ENCODE assay signal across 12 cellular contexts in the genomic region with DNA sequence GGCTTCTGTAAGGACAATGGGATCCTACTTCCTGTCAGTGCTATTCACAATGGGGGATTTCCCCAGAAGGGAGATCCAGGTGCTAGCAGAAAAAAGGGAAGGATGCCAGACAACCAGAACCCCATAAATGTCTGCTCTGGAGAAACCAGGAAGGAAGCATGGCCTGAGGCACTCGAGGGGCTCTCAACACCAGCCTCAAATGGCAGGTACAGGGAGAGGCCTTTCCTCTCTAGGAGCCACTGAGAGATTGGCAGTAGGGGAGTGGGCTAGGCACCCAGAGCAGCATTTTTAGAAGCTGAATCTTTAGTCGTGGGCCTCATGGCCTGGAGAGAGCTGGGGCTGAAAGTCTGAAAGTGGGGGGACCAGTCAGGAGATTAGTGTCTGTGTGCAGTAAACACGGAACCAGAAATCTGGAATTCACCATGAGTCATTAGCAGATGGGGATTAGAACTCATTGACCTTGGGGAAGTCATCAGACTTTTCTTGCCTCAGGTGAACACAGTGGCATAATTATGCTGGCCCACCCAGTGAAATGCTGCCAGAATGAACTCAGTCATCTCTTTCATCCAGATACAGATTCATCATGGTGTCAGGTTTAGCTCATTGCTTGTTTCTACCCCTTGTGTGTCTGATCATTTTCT. TPM values are rescaled to one million over a fixed set of nuclear protein-coding genes. Genes with fewer than 3 reads are reported as not detected.
DNase-seq lines count a peak whose midpoint lies in the region; ATAC-seq, FAIRE-seq and TF ChIP-seq lines count a peak whose summit lies in the region.
"Had no signal": no experiment of that assay in that cellular context is flagged by ENCODE, and none has a peak within 500 bp of the region (broad histone marks: within the 10 kb centered on the region; RNA-seq: fewer than 3 reads in every experiment).

No MANE protein-coding gene starts in this region.

- peak overlapping the region; percentile 21 for H3K9ac ChIP-seq in HepG2 (ENCODE audit: insufficient read depth, low read depth, low read length)
- H3K9ac ChIP-seq: KMS-11 had no signal

- 43% methylated on average over 3 of the region's 3 CpGs for WGBS in HepG2 (ENCODE audit: low lambda C conversion rate)

- CTCF ChIA-PET in HepG2 (lab: Yijun Ruan, JAX; ENCODE audit: low intra/inter-chr PET ratio, low total read pairs) (no interaction called here), HEK293T (lab: Yijun Ruan, JAX) (no interaction called here)

- no peak for FAIRE-seq in HepG2 (lab: Jason Lieb, UNC)

- TF ChIP-seq EP300 in HepG2 (IDR thresholded peaks at IDR 0.05; ENCODE audit: low read depth in 2 of 2, low read length in 2 of 2), result no peak
- TF ChIP-seq EP300 in HepG2 (CRISPR knock-in tag; IDR thresholded peaks at IDR 0.05; ENCODE audit: borderline replicate concordance), result no peak

- TF ChIP-seq POLR2A in HepG2 (IDR thresholded peaks at IDR 0.05; ENCODE audit: insufficient read depth in 1 of 2, low read depth in 2 of 2, low read length in 2 of 2), result no peak

- in situ Hi-C loops in HepG2 (cut with HindIII; ENCODE audit: extremely low pct_ligation_motif_present, low pct_unique_long_range_greater_than_20kb), result no loop called here

- POLR2A ChIA-PET in HepG2 (lab: Yijun Ruan, JAX) (interaction anchor here (0.6 to 1.9 kb wide), 8 partner anchors 9 to 159 kb away, joined by 3 to 20 read pairs (median 6); a partner anchor contains a TSS), HEK293T (lab: Yijun Ruan, JAX) (no interaction called here)

- intact Hi-C loops in HepG2 (cut with micrococcal nuclease; ENCODE audit: unreplicated experiment), result no loop called here

- peaks cover 0 to 1% of the 10 kb centered on the region in 2 experiments; a peak in 2 of 5 replicates for H3K36me3 ChIP-seq in HepG2 (replicated peaks in 1 of 2; ENCODE audit: control insufficient read depth in 1 of 2, insufficient read depth in 2 of 2, low read length in 2 of 2)

- peaks cover 60% of the 10 kb centered on the region for H3K4me1 ChIP-seq in HepG2 (ENCODE audit: insufficient read depth, low read length)

- ATAC-seq in HG02678 (IDR thresholded peaks at IDR 0.05; ENCODE audit: unreplicated experiment) (peak; percentile 59), HepG2 (peak; percentile 64)
- ATAC-seq: activated T-cell treated with anti-CD3 and anti-CD28 coated beads, Interleukin-2, amount 50 U/mL, for 4 hours had no signal

- H2AFZ ChIP-seq in HepG2 (ENCODE audit: low read length), result no peak overlapping the region

- H3K9me3 ChIP-seq in HepG2 (ENCODE audit: low read length), result no peaks in the 10 kb centered on the region

- no peak for TF ChIP-seq RAD21 in HepG2 (CRISPR knock-in tag; IDR thresholded peaks at IDR 0.05)

- no peaks in the 10 kb centered on the region for H4K20me1 ChIP-seq in HepG2 (ENCODE audit: insufficient read depth, low read length)

- peak overlapping the region in 1 of 3 experiments; percentile 17; a peak in 1 of 6 replicates for H3K4me3 ChIP-seq in HepG2 (replicated peaks in 1 of 3; ENCODE audit: insufficient read depth in 1 of 3, low read depth in 2 of 3, low read length in 3 of 3)

- peak overlapping the region; percentile 68 for H3K27ac ChIP-seq in HepG2 (ENCODE audit: extremely low read length, insufficient read depth, low read length)
- H3K27ac ChIP-seq: KMS-11 had no signal

- peaks cover 63% of the 10 kb centered on the region for H3K79me2 ChIP-seq in HepG2 (ENCODE audit: insufficient read depth, low read length)

- DNase-seq in ELR (ENCODE audit: low read depth), result peak; percentile 93
- peak; percentile 19 for DNase-seq in T1000 (lab: John Stamatoyannopoulos, UW)
- peak; percentile 47 for DNase-seq in HepG2 (ENCODE audit: low spot score)
- DNase-seq in NCI-H2029 treated with DMSO at 0.1 percent for 48 hours (lab: John Stamatoyannopoulos, UW), result no peak
- no peak for DNase-seq in HEK293T (ENCODE audit: extremely low spot score)
- no peak for DNase-seq in SK-N-DZ (ENCODE audit: low spot score)
- no peak for DNase-seq in cerebellar nuclear complex (lab: John Stamatoyannopoulos, UW)
- DNase-seq: activated T-cell treated with anti-CD3 and anti-CD28 coated beads, Interleukin-2, amount 50 U/mL, for 4 hours; CD8-positive, alpha-beta memory T cell; SIG-M5 had no signal

- H3K27me3 ChIP-seq in HepG2 (ENCODE audit: control insufficient read depth in 1 of 2, insufficient read depth in 2 of 2, low read length in 2 of 2), result no peaks in the 10 kb centered on the region

- TF ChIP-seq CTCF in HepG2 (CRISPR knock-in tag; IDR thresholded peaks at IDR 0.05), result no peak

- H3K4me2 ChIP-seq in HepG2 (ENCODE audit: low read depth, low read length), result peak overlapping the region; percentile 60
- H3K4me2 ChIP-seq: KMS-11 had no signal

- no TSS peak for BruUV-seq in HepG2 (replicated peaks; lab: Mats Ljungman, UMichigan)

TF ChIP-seq in HepG2, 621 proteins besides CTCF, POLR2A, EP300 and RAD21 (continues in another document):
- TF ChIP-seq, protein P1, sequence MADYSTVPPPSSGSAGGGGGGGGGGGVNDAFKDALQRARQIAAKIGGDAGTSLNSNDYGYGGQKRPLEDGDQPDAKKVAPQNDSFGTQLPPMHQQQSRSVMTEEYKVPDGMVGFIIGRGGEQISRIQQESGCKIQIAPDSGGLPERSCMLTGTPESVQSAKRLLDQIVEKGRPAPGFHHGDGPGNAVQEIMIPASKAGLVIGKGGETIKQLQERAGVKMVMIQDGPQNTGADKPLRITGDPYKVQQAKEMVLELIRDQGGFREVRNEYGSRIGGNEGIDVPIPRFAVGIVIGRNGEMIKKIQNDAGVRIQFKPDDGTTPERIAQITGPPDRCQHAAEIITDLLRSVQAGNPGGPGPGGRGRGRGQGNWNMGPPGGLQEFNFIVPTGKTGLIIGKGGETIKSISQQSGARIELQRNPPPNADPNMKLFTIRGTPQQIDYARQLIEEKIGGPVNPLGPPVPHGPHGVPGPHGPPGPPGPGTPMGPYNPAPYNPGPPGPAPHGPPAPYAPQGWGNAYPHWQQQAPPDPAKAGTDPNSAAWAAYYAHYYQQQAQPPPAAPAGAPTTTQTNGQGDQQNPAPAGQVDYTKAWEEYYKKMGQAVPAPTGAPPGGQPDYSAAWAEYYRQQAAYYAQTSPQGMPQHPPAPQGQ (CRISPR knock-in tag; IDR thresholded peaks at IDR 0.05; ENCODE audit: borderline replicate concordance), result no peak

TF ChIP-seq in HEK293T, 16 proteins besides CTCF, POLR2A, EP300 and RAD21:
- TF ChIP-seq FOXK2 (IDR thresholded peaks at IDR 0.05) (no peak), HDGF (IDR thresholded peaks at IDR 0.05; ENCODE audit: borderline replicate concordance) (no peak), FOXA1 (IDR thresholded peaks at IDR 0.05) (no peak), L3MBTL2 (conservative IDR thresholded peaks at IDR 0.05) (no peak), LEF1 (IDR thresholded peaks at IDR 0.05; ENCODE audit: borderline replicate concordance) (no peak), FOXM1 (IDR thresholded peaks at IDR 0.05; ENCODE audit: borderline replicate concordance) (no peak), ELF4 (IDR thresholded peaks at IDR 0.05) (no peak), NFRKB (IDR thresholded peaks at IDR 0.05) (no peak), CTBP1 (IDR thresholded peaks at IDR 0.05; ENCODE audit: borderline replicate concordance) (no peak), SP1 (IDR thresholded peaks at IDR 0.05) (no peak), TARDBP (IDR thresholded peaks at IDR 0.05) (no peak), ZNF384 (IDR thresholded peaks at IDR 0.05) (no peak), ARNT (IDR thresholded peaks at IDR 0.05) (no peak), BHLHE40 (IDR thresholded peaks at IDR 0.05; ENCODE audit: borderline replicate concordance) (no peak), SUZ12 (IDR thresholded peaks at IDR 0.05) (no peak)
- TF ChIP-seq, protein P2, sequence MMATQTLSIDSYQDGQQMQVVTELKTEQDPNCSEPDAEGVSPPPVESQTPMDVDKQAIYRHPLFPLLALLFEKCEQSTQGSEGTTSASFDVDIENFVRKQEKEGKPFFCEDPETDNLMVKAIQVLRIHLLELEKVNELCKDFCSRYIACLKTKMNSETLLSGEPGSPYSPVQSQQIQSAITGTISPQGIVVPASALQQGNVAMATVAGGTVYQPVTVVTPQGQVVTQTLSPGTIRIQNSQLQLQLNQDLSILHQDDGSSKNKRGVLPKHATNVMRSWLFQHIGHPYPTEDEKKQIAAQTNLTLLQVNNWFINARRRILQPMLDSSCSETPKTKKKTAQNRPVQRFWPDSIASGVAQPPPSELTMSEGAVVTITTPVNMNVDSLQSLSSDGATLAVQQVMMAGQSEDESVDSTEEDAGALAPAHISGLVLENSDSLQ (IDR thresholded peaks at IDR 0.05), result no peak

RNA-seq across cellular contexts. Expression of a gene that starts 28.3 kb away (rescaled TPM):
- total RNA-seq in HepG2 (2016; rRNA removed; fragmentation: Illumina TruSeq; extraction: Trizol), result 34.1 and 36.7 TPM in 2 replicates
- 24.5 and 25.4 TPM in 2 replicates for total RNA-seq in HepG2 (2016; cell fraction: cytosol; rRNA removed; fragmentation: Illumina TruSeq; extraction: Trizol; ENCODE audit: low read depth)
- total RNA-seq in HepG2 (2016; cell fraction: insoluble cytoplasmic fraction; rRNA removed; fragmentation: Illumina TruSeq; extraction: Trizol), result 31.7 and 34.4 TPM in 2 replicates
- 12.5 and 13.4 TPM in 2 replicates for total RNA-seq in HepG2 (2016; cell fraction: membrane; rRNA removed; fragmentation: Illumina TruSeq; extraction: Trizol)
- total RNA-seq in HepG2 (2016; cell fraction: nucleus; rRNA removed; fragmentation: Illumina TruSeq; extraction: Trizol), result 68.4 and 71.0 TPM in 2 replicates
- 15.0 and 17.4 TPM in 2 replicates for polyA plus RNA-seq in HepG2 (2011; rRNA removed)
- 8.9 and 10.6 TPM in 2 replicates for polyA plus RNA-seq in HepG2 (2011; cell fraction: cytosol; rRNA removed)
- polyA plus RNA-seq in HepG2 (2011; cell fraction: nucleus; rRNA removed), result 37.6 and 39.6 TPM in 2 replicates
- polyA plus RNA-seq in HepG2 (2012), result 21.7 and 22.1 TPM in 2 replicates
- polyA plus RNA-seq in HepG2 (2016; cell fraction: cytosol; fragmentation: Illumina TruSeq; extraction: Trizol; ENCODE audit: low read depth), result 1.3 and 1.4 TPM in 2 replicates
- polyA plus RNA-seq in HepG2 (2016; cell fraction: insoluble cytoplasmic fraction; fragmentation: Illumina TruSeq; extraction: Trizol; ENCODE audit: low read depth), result 19.3 and 20.1 TPM in 2 replicates
- polyA plus RNA-seq in HepG2 (2016; cell fraction: membrane; fragmentation: Illumina TruSeq; extraction: Trizol; ENCODE audit: low read depth), result 2.5 and 2.8 TPM in 2 replicates
- polyA plus RNA-seq in HepG2 (2016; cell fraction: nucleus; fragmentation: Illumina TruSeq; extraction: Trizol; ENCODE audit: insufficient read depth, low read depth), result 33.5 and 34.3 TPM in 2 replicates
- 7.5 and 73.0 TPM in 2 replicates for polyA minus RNA-seq in HepG2 (2011; rRNA and poly(A)+ RNA removed; ENCODE audit: low replicate concordance)
- 33.6 and 40.2 TPM in 2 replicates for polyA minus RNA-seq in HepG2 (2011; cell fraction: cytosol; rRNA and poly(A)+ RNA removed)
- 304 and 307 TPM in 2 replicates for polyA minus RNA-seq in HepG2 (2011; cell fraction: nucleus; rRNA and poly(A)+ RNA removed)
- 56.7 and 60.7 TPM in 2 replicates for polyA plus RNA-seq in SK-N-DZ (2014; cell fraction: cytosol; rRNA removed)
- polyA plus RNA-seq in SK-N-DZ (2014; cell fraction: nucleus; rRNA removed), result 140 and 233 TPM in 2 replicates

Comparison
In these comparisons a context has a peak if more than half of its experiments do, and no peak if none do; other contexts are left out.
1. DNase-seq: peak in ELR (single experiment), T1000 (single experiment) and HepG2 (single experiment); none in NCI-H2029 treated with DMSO at 0.1 percent for 48 hours (single experiment), HEK293T (single experiment), SK-N-DZ (single experiment) and cerebellar nuclear complex (0 of 2).